Comparison of ENCODE assay signal across 22 cellular contexts in the genomic region with DNA sequence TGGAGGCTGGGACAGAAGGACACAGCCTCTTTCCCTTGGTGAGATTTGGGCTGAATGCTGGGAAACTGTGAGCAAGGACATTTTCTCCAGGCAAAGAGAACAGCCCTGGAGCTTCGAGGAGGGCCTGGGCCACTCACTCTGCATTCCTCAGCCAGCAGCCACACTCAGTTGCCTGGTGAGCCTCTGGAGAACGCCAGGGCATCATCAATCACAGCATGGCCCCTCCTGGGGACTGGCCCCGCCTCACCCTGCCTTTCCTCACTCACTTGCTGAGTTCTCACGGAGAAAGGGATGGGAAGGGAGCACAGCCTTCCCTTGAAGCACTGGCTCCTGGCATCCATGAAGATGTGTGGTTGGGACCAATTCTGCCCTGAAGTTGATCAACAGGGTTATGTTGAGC. TPM values are rescaled to one million over a fixed set of nuclear protein-coding genes. Genes with fewer than 3 reads are reported as not detected.
DNase-seq lines count a peak whose midpoint lies in the region; ATAC-seq and TF ChIP-seq lines count a peak whose summit lies in the region.
"Had no signal": no experiment of that assay in that cellular context is flagged by ENCODE, and none has a peak within 500 bp of the region (broad histone marks: within the 10 kb centered on the region; RNA-seq: fewer than 3 reads in every experiment).

No MANE protein-coding gene starts in this region.

- no peaks in the 10 kb centered on the region for H3K79me1 ChIP-seq in mesendoderm (ENCODE audit: low read length)

- H3K36me3 Mint-ChIP-seq in chondrocyte (ENCODE audit: low read depth), result no peaks in the 10 kb centered on the region
- no peaks in the 10 kb centered on the region for H3K36me3 Mint-ChIP-seq in stimulated activated effector memory CD8-positive, alpha-beta T cell treated with anti-CD3 and anti-CD28 coated beads, Interleukin-12 subunit alpha, Interleukin-12 subunit beta, amount 100 ng/mL, for 72 hours
- H3K36me3 Mint-ChIP-seq in activated CD4-positive, alpha-beta T cell treated with anti-CD3 and anti-CD28 coated beads, Interleukin-2, amount 10 ng/mL, durations not matched to agents 24 days and 14 days (ENCODE audit: low read depth), result no peaks in the 10 kb centered on the region
- H3K36me3 Mint-ChIP-seq: CD4-positive, CD25-positive, alpha-beta regulatory T cell had no signal

- DNase-seq in ELF-1 (ENCODE audit: low read depth, low spot score) (peak; percentile 85), chondrocyte (ENCODE audit: low spot score) (no peak), mesendoderm (peak; percentile 32), ACHN (no peak), sigmoid colon (no peak), GM13976 (ENCODE audit: low spot score) (no peak)
- DNase-seq in stimulated activated effector memory CD8-positive, alpha-beta T cell treated with anti-CD3 and anti-CD28 coated beads, Interleukin-12 subunit alpha, Interleukin-12 subunit beta, amount 100 ng/mL, for 72 hours (ENCODE audit: low spot score in 2 of 2), result no peak
- no peak for DNase-seq in activated CD4-positive, alpha-beta T cell treated with anti-CD3 and anti-CD28 coated beads, Interleukin-2, amount 10 ng/mL, durations not matched to agents 24 days and 14 days
- DNase-seq: Caco-2; CD4-positive, CD25-positive, alpha-beta regulatory T cell; DMS153; GOT3; HFFc6; NCI-H146; NCI-H2081; NCI-H774; PC-3 had no signal

- H2BK15ac ChIP-seq in mesendoderm (replicated peaks; ENCODE audit: low read depth), result no peak overlapping the region

- TF ChIP-seq EP300 in sigmoid colon (IDR thresholded peaks at IDR 0.05), result no peak

- in situ Hi-C loops in ACHN (cut with HindIII; ENCODE audit: low pct_ligation_motif_present, low pct_unique_long_range_greater_than_20kb, low sequenced_read_pairs), result no loop called here
- in situ Hi-C loops in GM13976 (cut with MboI; ENCODE audit: low sequenced_read_pairs, unreplicated experiment), result no loop called here

- no CpG with 5 or more reads among the region's 4 CpGs for WGBS in mesendoderm (ENCODE audit: extremely low coverage, insufficient coverage, low lambda C conversion rate)
- 37 to 53% methylated on average over 4 of the region's 4 CpGs for WGBS in sigmoid colon, 2 donors

- H3K23ac ChIP-seq in mesendoderm (ENCODE audit: low read length), result no peak overlapping the region

- peaks cover 67% of the 10 kb centered on the region for H3K4me1 Mint-ChIP-seq in chondrocyte (ENCODE audit: low read depth)
- no peaks in the 10 kb centered on the region for H3K4me1 Mint-ChIP-seq in stimulated activated effector memory CD8-positive, alpha-beta T cell treated with anti-CD3 and anti-CD28 coated beads, Interleukin-12 subunit alpha, Interleukin-12 subunit beta, amount 100 ng/mL, for 72 hours
- H3K4me1 Mint-ChIP-seq in activated CD4-positive, alpha-beta T cell treated with anti-CD3 and anti-CD28 coated beads, Interleukin-2, amount 10 ng/mL, durations not matched to agents 24 days and 14 days, result no peaks in the 10 kb centered on the region
- H3K4me1 Mint-ChIP-seq: CD4-positive, CD25-positive, alpha-beta regulatory T cell had no signal

- intact Hi-C loops in sigmoid colon (cut with DNase I), result no loop called here
- intact Hi-C loops in activated CD4-positive, alpha-beta T cell treated with anti-CD3 and anti-CD28 coated beads, Interleukin-2, amount 10 ng/mL, durations not matched to agents 24 days and 14 days (cut with micrococcal nuclease), result no loop called here

- no peak for TF ChIP-seq POLR2A in sigmoid colon (IDR thresholded peaks at IDR 0.05)

- H2AK5ac ChIP-seq in mesendoderm (ENCODE audit: low read length), result no peak overlapping the region

- no peak overlapping the region for H3K4me3 Mint-ChIP-seq in chondrocyte (ENCODE audit: unreplicated experiment)
- H3K4me3 Mint-ChIP-seq in stimulated activated effector memory CD8-positive, alpha-beta T cell treated with anti-CD3 and anti-CD28 coated beads, Interleukin-12 subunit alpha, Interleukin-12 subunit beta, amount 100 ng/mL, for 72 hours, result no peak overlapping the region
- H3K4me3 Mint-ChIP-seq in activated CD4-positive, alpha-beta T cell treated with anti-CD3 and anti-CD28 coated beads, Interleukin-2, amount 10 ng/mL, durations not matched to agents 24 days and 14 days, result no peak overlapping the region
- H3K4me3 Mint-ChIP-seq: CD4-positive, CD25-positive, alpha-beta regulatory T cell; HFFc6 had no signal

- no peak overlapping the region for H4K8ac ChIP-seq in mesendoderm (ENCODE audit: low read depth, low read length)

- H3K36me3 ChIP-seq in mesendoderm (ENCODE audit: control insufficient read depth, insufficient read depth, low read length) (no peaks in the 10 kb centered on the region), sigmoid colon (no peaks in the 10 kb centered on the region)

- no peak for ATAC-seq in stimulated activated effector memory CD8-positive, alpha-beta T cell treated with anti-CD3 and anti-CD28 coated beads, Interleukin-12 subunit alpha, Interleukin-12 subunit beta, amount 100 ng/mL, for 72 hours
- ATAC-seq: PC-3 had no signal

- TF ChIP-seq CTCF in chondrocyte (IDR thresholded peaks at IDR 0.05), result no peak
- no peak for TF ChIP-seq CTCF in sigmoid colon (IDR thresholded peaks at IDR 0.05)
- TF ChIP-seq CTCF in GM13976 (IDR thresholded peaks at IDR 0.05; ENCODE audit: borderline replicate concordance, control extremely low read depth, extremely low read depth, insufficient read depth, missing control alignments), result no peak

- H2BK120ac ChIP-seq in mesendoderm (ENCODE audit: low read depth, low read length), result no peak overlapping the region

- no peak overlapping the region for H3K4me2 ChIP-seq in mesendoderm (ENCODE audit: low read length)
- H3K4me2 ChIP-seq: KMS-11 had no signal

- H3K27me3 Mint-ChIP-seq in chondrocyte (ENCODE audit: low read depth), result peaks cover 4% of the 10 kb centered on the region
- no peaks in the 10 kb centered on the region for H3K27me3 Mint-ChIP-seq in activated CD4-positive, alpha-beta T cell treated with anti-CD3 and anti-CD28 coated beads, Interleukin-2, amount 10 ng/mL, durations not matched to agents 24 days and 14 days

- no peak overlapping the region for H3K4me3 ChIP-seq in mesendoderm (ENCODE audit: low read length)
- no peak overlapping the region for H3K4me3 ChIP-seq in sigmoid colon

- no peak overlapping the region for H4K5ac ChIP-seq in mesendoderm (ENCODE audit: low read length)

- no peaks in the 10 kb centered on the region for H3K79me2 ChIP-seq in mesendoderm (ENCODE audit: control insufficient read depth, insufficient read depth, low read length)

- H3K9me3 Mint-ChIP-seq in chondrocyte (ENCODE audit: low read depth), result no peaks in the 10 kb centered on the region
- H3K9me3 Mint-ChIP-seq in stimulated activated effector memory CD8-positive, alpha-beta T cell treated with anti-CD3 and anti-CD28 coated beads, Interleukin-12 subunit alpha, Interleukin-12 subunit beta, amount 100 ng/mL, for 72 hours, result no peaks in the 10 kb centered on the region
- H3K9me3 Mint-ChIP-seq in activated CD4-positive, alpha-beta T cell treated with anti-CD3 and anti-CD28 coated beads, Interleukin-2, amount 10 ng/mL, durations not matched to agents 24 days and 14 days, result no peaks in the 10 kb centered on the region

- H3K4me1 ChIP-seq in mesendoderm (ENCODE audit: control insufficient read depth, low read depth, low read length) (no peaks in the 10 kb centered on the region), sigmoid colon (peaks cover 0 to 90% (median 71%) of the 10 kb centered on the region in 4 donors)
- H3K4me1 ChIP-seq: Caco-2 had no signal

- H3K27me3 ChIP-seq in mesendoderm (ENCODE audit: insufficient read depth, low read length, poor library complexity) (no peaks in the 10 kb centered on the region), sigmoid colon (no peaks in the 10 kb centered on the region)

- no peak overlapping the region for H3K9ac ChIP-seq in mesendoderm (ENCODE audit: low read length)
- H3K9ac ChIP-seq: KMS-11 had no signal

- no peak overlapping the region for H3K27ac ChIP-seq in mesendoderm (ENCODE audit: low read depth, low read length)
- H3K27ac ChIP-seq in sigmoid colon, result peak overlapping the region in 2 of 4 donors; percentile 18 to 23
- H3K27ac ChIP-seq: KMS-11 had no signal

- H3K18ac ChIP-seq in mesendoderm (ENCODE audit: low read length), result no peak overlapping the region

- peak overlapping the region; percentile 39 for H3K27ac Mint-ChIP-seq in chondrocyte (ENCODE audit: unreplicated experiment)
- peak overlapping the region; percentile 26 for H3K27ac Mint-ChIP-seq in stimulated activated effector memory CD8-positive, alpha-beta T cell treated with anti-CD3 and anti-CD28 coated beads, Interleukin-12 subunit alpha, Interleukin-12 subunit beta, amount 100 ng/mL, for 72 hours
- no peak overlapping the region for H3K27ac Mint-ChIP-seq in activated CD4-positive, alpha-beta T cell treated with anti-CD3 and anti-CD28 coated beads, Interleukin-2, amount 10 ng/mL, durations not matched to agents 24 days and 14 days
- H3K27ac Mint-ChIP-seq: CD4-positive, CD25-positive, alpha-beta regulatory T cell; HFFc6 had no signal

- H2BK5ac ChIP-seq in mesendoderm (ENCODE audit: low read length), result no peak overlapping the region

- no peak overlapping the region for H3K4ac ChIP-seq in mesendoderm (ENCODE audit: low read depth, low read length)

- H3K9me3 ChIP-seq in sigmoid colon, result no peaks in the 10 kb centered on the region
- H3K9me3 ChIP-seq: Caco-2 had no signal

- no peak overlapping the region for H3K56ac ChIP-seq in mesendoderm (ENCODE audit: low read length)

RNA-seq across cellular contexts. Expression of gene APOB, which starts 55.0 kb away (rescaled TPM):
- total RNA-seq in chondrocyte (0.23 to 0.32 TPM (median 0.31 TPM) in 3 replicates), sigmoid colon (1 to 10 TPM in 3 of 4 donors, under 1 TPM in 1; 0.16 to 3.6 (median 1.7) TPM)
- polyA plus RNA-seq in mesendoderm (2013, experiment 1 of 2), result 0.10 TPM
- polyA plus RNA-seq in mesendoderm (2013, experiment 2 of 2), result 0.11 TPM
- polyA plus RNA-seq in sigmoid colon, result under 1 TPM in 2 of 3 donors, not detected in 1; under 0.01 to 0.12 TPM
- not detected in 2 replicates for total RNA-seq in activated CD4-positive, alpha-beta T cell treated with anti-CD3 and anti-CD28 coated beads, Interleukin-2, amount 10 ng/mL, durations not matched to agents 24 days and 14 days
- total RNA-seq: A673; CD4-positive, CD25-positive, alpha-beta regulatory T cell; HFFc6; M059J; NCI-H460; PC-3; SK-MEL-5 had no signal
- polyA plus RNA-seq: CD4-positive, CD25-positive, alpha-beta regulatory T cell had no signal

Comparison
In these comparisons a context has a peak if more than half of its experiments do, and no peak if none do; other contexts are left out.
1. DNase-seq: peak in ELF-1 (single experiment) and mesendoderm (single experiment); none in chondrocyte (single experiment), stimulated activated effector memory CD8-positive, alpha-beta T cell treated with anti-CD3 and anti-CD28 coated beads, Interleukin-12 subunit alpha, Interleukin-12 subunit beta, amount 100 ng/mL, for 72 hours (0 of 2), ACHN (single experiment), sigmoid colon (single experiment), GM13976 (single experiment) and activated CD4-positive, alpha-beta T cell treated with anti-CD3 and anti-CD28 coated beads, Interleukin-2, amount 10 ng/mL, durations not matched to agents 24 days and 14 days (single experiment).